In the genomic region with DNA sequence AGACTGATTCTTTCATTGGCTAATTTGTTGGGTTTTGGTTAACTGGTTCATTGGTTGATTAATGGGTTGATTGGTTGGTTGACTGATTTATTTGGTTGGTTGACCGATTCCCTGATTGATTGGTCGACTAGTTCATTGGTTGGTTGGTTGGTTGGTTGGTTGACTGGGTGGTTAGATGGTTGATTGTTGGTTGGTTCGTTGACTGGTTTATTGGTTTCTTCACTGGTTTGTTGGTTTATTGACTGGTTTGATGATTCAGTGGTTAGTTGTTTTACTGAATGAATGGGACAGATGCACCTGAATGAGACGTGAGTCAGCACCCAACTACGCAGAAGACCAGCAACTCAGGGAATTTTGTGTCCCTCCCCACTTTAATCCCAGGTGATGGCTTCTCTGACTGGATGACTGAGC, we compare ENCODE assay signal across 19 cellular contexts. TPM values are rescaled to one million over a fixed set of nuclear protein-coding genes. Genes with fewer than 3 reads are reported as not detected.
DNase-seq lines count a peak whose midpoint lies in the region; FAIRE-seq and TF ChIP-seq lines count a peak whose summit lies in the region.
"Had no signal": no experiment of that assay in that cellular context is flagged by ENCODE, and none has a peak within 500 bp of the region (broad histone marks: within the 10 kb centered on the region; RNA-seq: fewer than 3 reads in every experiment).

No MANE protein-coding gene starts in this region.

- H3K27ac ChIP-seq in OCI-LY7 (ENCODE audit: low read depth, low read length, poor library complexity, severe bottlenecking) (no peak overlapping the region), SK-N-SH (ENCODE audit: low read depth in 2 of 2, low read length in 1 of 2) (no peak overlapping the region), uterus (no peak overlapping the region)
- H3K27ac ChIP-seq: KMS-11, ovary had no signal

- H3K36me3 Mint-ChIP-seq in activated CD4-positive, alpha-beta T cell treated with anti-CD3 and anti-CD28 coated beads, Interleukin-2, amount 10 ng/mL, durations not matched to agents 24 days and 14 days (ENCODE audit: low read depth): peaks cover 55% of the 10 kb centered on the region
- H3K36me3 Mint-ChIP-seq in neural crest cell (ENCODE audit: low read depth): peaks cover 24% of the 10 kb centered on the region

- peaks cover 49% of the 10 kb centered on the region for H3K79me2 ChIP-seq in OCI-LY7 (ENCODE audit: insufficient read depth, low read depth, low read length)
- H3K79me2 ChIP-seq in SK-N-SH (ENCODE audit: insufficient read depth): peaks cover 23% of the 10 kb centered on the region

- H3K27ac Mint-ChIP-seq in activated CD4-positive, alpha-beta T cell treated with anti-CD3 and anti-CD28 coated beads, Interleukin-2, amount 10 ng/mL, durations not matched to agents 24 days and 14 days: no peak overlapping the region
- H3K27ac Mint-ChIP-seq in neural crest cell (ENCODE audit: unreplicated experiment): no peak overlapping the region
- H3K27ac Mint-ChIP-seq: mesothelial cell of epicardium had no signal

- DNase-seq in activated CD4-positive, alpha-beta T cell treated with anti-CD3 and anti-CD28 coated beads, Interleukin-2, amount 10 ng/mL, durations not matched to agents 24 days and 14 days: no peak
- no peak for DNase-seq in activated CD4-positive, alpha-beta T cell treated with anti-CD3 and anti-CD28 coated beads for 48 hours
- DNase-seq in OCI-LY7 (ENCODE audit: low spot score): no peak
- DNase-seq in bronchial epithelial cell (ENCODE audit: low read depth): peak; percentile 88
- DNase-seq in neural crest cell (ENCODE audit: low read depth, low spot score): no peak
- DNase-seq in SK-N-SH: no peak
- no peak for DNase-seq in uterus
- no peak for DNase-seq in head of caudate nucleus
- DNase-seq: GOT3, NCI-H1436 treated with DMSO at 0.1 percent for 48 hours, NCI-H526 treated with DMSO at 0.1 percent for 48 hours, Right ventricle myocardium superior had no signal

- H4K20me1 ChIP-seq in OCI-LY7 (ENCODE audit: insufficient read depth, low read length) (peaks cover 28% of the 10 kb centered on the region), SK-N-SH (ENCODE audit: insufficient read depth) (0 out of 2 replicates have a peak, but pooled peaks cover 4% of the 10 kb centered on the region)

- H3K36me3 ChIP-seq in OCI-LY7 (ENCODE audit: insufficient read depth, low read length) (peaks cover 60% of the 10 kb centered on the region), bronchial epithelial cell (ENCODE audit: control insufficient read depth, insufficient read depth, low read length) (peaks cover 6% of the 10 kb centered on the region), SK-N-SH (replicated peaks in 1 of 2; ENCODE audit: control insufficient read depth in 1 of 2, insufficient read depth in 2 of 2, low read length in 1 of 2) (peaks cover 3 to 19% of the 10 kb centered on the region in 2 experiments), uterus (no peaks in the 10 kb centered on the region)
- H3K36me3 ChIP-seq: ovary had no signal

- H3K4me3 Mint-ChIP-seq in activated CD4-positive, alpha-beta T cell treated with anti-CD3 and anti-CD28 coated beads, Interleukin-2, amount 10 ng/mL, durations not matched to agents 24 days and 14 days: peak overlapping the region; percentile 42
- peak overlapping the region; percentile 31 for H3K4me3 Mint-ChIP-seq in neural crest cell
- H3K4me3 Mint-ChIP-seq: mesothelial cell of epicardium had no signal

- H3K27me3 ChIP-seq in bronchial epithelial cell (ENCODE audit: control insufficient read depth, insufficient read depth, low read length) (no peaks in the 10 kb centered on the region), SK-N-SH (ENCODE audit: insufficient read depth) (no peaks in the 10 kb centered on the region), uterus (no peaks in the 10 kb centered on the region)
- H3K27me3 ChIP-seq: ovary had no signal

- H3K4me2 ChIP-seq in OCI-LY7 (ENCODE audit: low read length) (0 out of 2 replicates have a peak overlapping the region, but pooled peaks have one; percentile 92), SK-N-SH (no peak overlapping the region)
- H3K4me2 ChIP-seq: smooth muscle cell had no signal

- peaks cover 46% of the 10 kb centered on the region for H3K4me1 Mint-ChIP-seq in activated CD4-positive, alpha-beta T cell treated with anti-CD3 and anti-CD28 coated beads, Interleukin-2, amount 10 ng/mL, durations not matched to agents 24 days and 14 days
- peaks cover 29% of the 10 kb centered on the region for H3K4me1 Mint-ChIP-seq in neural crest cell

- H3K27me3 Mint-ChIP-seq in activated CD4-positive, alpha-beta T cell treated with anti-CD3 and anti-CD28 coated beads, Interleukin-2, amount 10 ng/mL, durations not matched to agents 24 days and 14 days: peaks cover 10% of the 10 kb centered on the region
- peaks cover 20% of the 10 kb centered on the region for H3K27me3 Mint-ChIP-seq in neural crest cell (ENCODE audit: low read depth)

- peaks cover 28% of the 10 kb centered on the region for H3K4me1 ChIP-seq in OCI-LY7 (ENCODE audit: insufficient read depth, low read length, poor library complexity, severe bottlenecking)
- peaks cover 7 to 10% of the 10 kb centered on the region in 2 experiments; a peak in 2 of 4 replicates for H3K4me1 ChIP-seq in SK-N-SH (ENCODE audit: control insufficient read depth in 1 of 2, insufficient read depth in 2 of 2, low read depth in 1 of 2, low read length in 1 of 2)
- no peaks in the 10 kb centered on the region for H3K4me1 ChIP-seq in uterus

- BruUV-seq in OCI-LY7 (replicated peaks; lab: Mats Ljungman, UMichigan): no TSS peak

- WGBS in SK-N-SH (ENCODE audit: low lambda C conversion rate): 97% methylated on average over 5 of the region's 5 CpGs

- H2AFZ ChIP-seq in OCI-LY7 (ENCODE audit: low read length) (no peak overlapping the region), SK-N-SH (ENCODE audit: low read depth) (no peak overlapping the region)

- peaks cover 4% of the 10 kb centered on the region for H3K9me3 Mint-ChIP-seq in activated CD4-positive, alpha-beta T cell treated with anti-CD3 and anti-CD28 coated beads, Interleukin-2, amount 10 ng/mL, durations not matched to agents 24 days and 14 days
- peaks cover 5% of the 10 kb centered on the region for H3K9me3 Mint-ChIP-seq in neural crest cell
- H3K9me3 Mint-ChIP-seq: mesothelial cell of epicardium had no signal

- TF ChIP-seq CTCF in OCI-LY7 (conservative IDR thresholded peaks at IDR 0.05; ENCODE audit: low read length) (no peak), bronchial epithelial cell (IDR thresholded peaks at IDR 0.05; ENCODE audit: insufficient read depth, low read length, severe bottlenecking) (no peak), neural crest cell (conservative IDR thresholded peaks at IDR 0.05) (no peak), SK-N-SH (IDR thresholded peaks at IDR 0.05) (no peak), uterus (IDR thresholded peaks at IDR 0.05) (no peak)

- H3F3A ChIP-seq in SK-N-SH (replicated peaks; ENCODE audit: insufficient read depth): peaks cover 18% of the 10 kb centered on the region

- CTCF ChIA-PET in OCI-LY7 (lab: Charles Lee; ENCODE audit: unreplicated experiment): no interaction called here
- CTCF ChIA-PET in SK-N-SH (lab: Yijun Ruan, JAX): no interaction called here

- no peak overlapping the region for H3K4me3 ChIP-seq in OCI-LY7 (ENCODE audit: low read depth, low read length, poor library complexity, severe bottlenecking)
- H3K4me3 ChIP-seq in bronchial epithelial cell (ENCODE audit: low read depth, low read length): no peak overlapping the region
- no peak overlapping the region for H3K4me3 ChIP-seq in SK-N-SH (ENCODE audit: low read depth in 2 of 2, low read length in 1 of 2)
- no peak overlapping the region for H3K4me3 ChIP-seq in uterus
- H3K4me3 ChIP-seq: ovary, smooth muscle cell had no signal

- H3K9ac ChIP-seq in SK-N-SH: no peak overlapping the region
- H3K9ac ChIP-seq: KMS-11 had no signal

- no peaks in the 10 kb centered on the region for H3K9me3 ChIP-seq in OCI-LY7 (ENCODE audit: low read length)
- H3K9me3 ChIP-seq in SK-N-SH: no peaks in the 10 kb centered on the region
- no peaks in the 10 kb centered on the region for H3K9me3 ChIP-seq in uterus
- H3K9me3 ChIP-seq: ovary had no signal

- no peak for TF ChIP-seq EP300 in SK-N-SH (IDR thresholded peaks at IDR 0.05; ENCODE audit: borderline replicate concordance in 1 of 2, low read depth in 1 of 2, low read length in 1 of 2)

- no peak for TF ChIP-seq POLR2A in uterus (IDR thresholded peaks at IDR 0.05)

- H3K9me2 ChIP-seq in OCI-LY7 (ENCODE audit: insufficient read depth, low read length) (no peaks in the 10 kb centered on the region), SK-N-SH (no peaks in the 10 kb centered on the region)

- no peak for TF ChIP-seq RAD21 in SK-N-SH (IDR thresholded peaks at IDR 0.05; ENCODE audit: low read length)

- POLR2A ChIA-PET in OCI-LY7 (lab: Charles Lee): no interaction called here
- POLR2A ChIA-PET in SK-N-SH (lab: Yijun Ruan, JAX): no interaction called here

- FAIRE-seq in bronchial epithelial cell (lab: Jason Lieb, UNC): peak; percentile 55
- FAIRE-seq: A204.1, astrocyte had no signal

- intact Hi-C loops in activated CD4-positive, alpha-beta T cell treated with anti-CD3 and anti-CD28 coated beads, Interleukin-2, amount 10 ng/mL, durations not matched to agents 24 days and 14 days (cut with micrococcal nuclease): loop anchor here (5.0 kb wide), 1 partner anchor 120 kb away; a partner anchor contains a TSS
- intact Hi-C loops in OCI-LY7 (cut with micrococcal nuclease; ENCODE audit: unreplicated experiment) (no loop called here), uterus (cut with DNase I; ENCODE audit: low total_unique reads) (loop anchor here (10.0 kb wide), 1 partner anchor 53 kb away; no protein-coding TSS in a partner anchor), head of caudate nucleus (cut with DNase I) (no loop called here)

RNA-seq across cellular contexts. Expression of a gene that starts 2.7 kb away (rescaled TPM):
- total RNA-seq in activated CD4-positive, alpha-beta T cell treated with anti-CD3 and anti-CD28 coated beads, Interleukin-2, amount 10 ng/mL, durations not matched to agents 24 days and 14 days: 217 and 232 TPM in 2 replicates
- total RNA-seq in OCI-LY7 (2014; rRNA removed; shearing (Covaris generic)): 56.3 and 75.6 TPM in 2 replicates
- total RNA-seq in OCI-LY7 (2022): 70.1 and 76.3 TPM in 2 replicates
- total RNA-seq in bronchial epithelial cell: 11.8 and 12.1 TPM in 2 replicates
- 127 and 141 TPM in 2 replicates for total RNA-seq in neural crest cell
- polyA plus RNA-seq in SK-N-SH (2012; rRNA removed): 14.6 and 16.2 TPM in 2 replicates
- polyA plus RNA-seq in SK-N-SH (2012; cell fraction: cytosol; rRNA removed): 11.7 and 14.3 TPM in 2 replicates
- 21.6 and 23.5 TPM in 2 replicates for polyA plus RNA-seq in SK-N-SH (2012; cell fraction: nucleus; rRNA removed)
- total RNA-seq in uterus: 10 to 100 TPM; 12.1 to 40.4 (median 24.6) TPM

RNA-seq across cellular contexts. Expression of a gene that starts 3.0 kb away (rescaled TPM):
- total RNA-seq in activated CD4-positive, alpha-beta T cell treated with anti-CD3 and anti-CD28 coated beads, Interleukin-2, amount 10 ng/mL, durations not matched to agents 24 days and 14 days: 44.3 and 45.5 TPM in 2 replicates
- total RNA-seq in OCI-LY7 (2014; rRNA removed; shearing (Covaris generic)): 265 and 268 TPM in 2 replicates
- 527 and 597 TPM in 2 replicates for total RNA-seq in OCI-LY7 (2022)
- total RNA-seq in bronchial epithelial cell: 1.8 TPM in 2 replicates
- total RNA-seq in neural crest cell: 23.4 and 24.2 TPM in 2 replicates
- 11.1 and 11.7 TPM in 2 replicates for polyA plus RNA-seq in SK-N-SH (2012; rRNA removed)
- polyA plus RNA-seq in SK-N-SH (2012; cell fraction: cytosol; rRNA removed): 10.3 TPM in 2 replicates
- 20.7 and 27.7 TPM in 2 replicates for polyA plus RNA-seq in SK-N-SH (2012; cell fraction: nucleus; rRNA removed)
- total RNA-seq in uterus: 10 to 100 TPM in 1 of 4 donors, 1 to 10 TPM in 2, not detected in 1; 2.1 to 10.0 (median 3.6) TPM

RNA-seq across cellular contexts. Expression of a gene that starts 28.9 kb away (rescaled TPM):
- not detected in 2 replicates for total RNA-seq in activated CD4-positive, alpha-beta T cell treated with anti-CD3 and anti-CD28 coated beads, Interleukin-2, amount 10 ng/mL, durations not matched to agents 24 days and 14 days
- total RNA-seq in OCI-LY7 (2014; rRNA removed; shearing (Covaris generic)): not detected in 2 replicates
- not detected in 2 replicates for total RNA-seq in OCI-LY7 (2022)
- not detected in 2 replicates for total RNA-seq in bronchial epithelial cell
- total RNA-seq in neural crest cell: not detected in 2 replicates
- polyA plus RNA-seq in SK-N-SH (2012; rRNA removed): not detected in 2 replicates
- not detected in 2 replicates for polyA plus RNA-seq in SK-N-SH (2012; cell fraction: cytosol; rRNA removed)
- not detected in 2 replicates for polyA plus RNA-seq in SK-N-SH (2012; cell fraction: nucleus; rRNA removed)
- 1 to 10 TPM in 2 of 4 donors, not detected in 2; 1.2 to 3.9 TPM for total RNA-seq in uterus
- total RNA-seq: astrocyte, fibroblast of villous mesenchyme, smooth muscle cell had no signal
- polyA plus RNA-seq: smooth muscle cell had no signal

RNA-seq across cellular contexts. Expression of a gene that starts 35.4 kb away (rescaled TPM):
- total RNA-seq in activated CD4-positive, alpha-beta T cell treated with anti-CD3 and anti-CD28 coated beads, Interleukin-2, amount 10 ng/mL, durations not matched to agents 24 days and 14 days: 40.4 and 41.4 TPM in 2 replicates
- total RNA-seq in OCI-LY7 (2014; rRNA removed; shearing (Covaris generic)): 0.25 and 0.39 TPM in 2 replicates
- total RNA-seq in OCI-LY7 (2022) (1.7 and 1.8 TPM in 2 replicates), bronchial epithelial cell (under 0.01 and 0.26 TPM in 2 replicates), neural crest cell (0.12 and 0.41 TPM in 2 replicates), uterus (1 to 10 TPM in 1 of 4 donors, under 1 TPM in 1, not detected in 2; 0.82 to 1.2 TPM)
- 0.35 and 0.50 TPM in 2 replicates for polyA plus RNA-seq in SK-N-SH (2012; rRNA removed)
- 0.27 and 0.31 TPM in 2 replicates for polyA plus RNA-seq in SK-N-SH (2012; cell fraction: cytosol; rRNA removed)
- 0.76 and 0.97 TPM in 2 replicates for polyA plus RNA-seq in SK-N-SH (2012; cell fraction: nucleus; rRNA removed)
- total RNA-seq: Right ventricle myocardium superior, smooth muscle cell had no signal

RNA-seq across cellular contexts. Expression of a gene that starts 54.5 kb away (rescaled TPM):
- 36.5 and 36.8 TPM in 2 replicates for total RNA-seq in activated CD4-positive, alpha-beta T cell treated with anti-CD3 and anti-CD28 coated beads, Interleukin-2, amount 10 ng/mL, durations not matched to agents 24 days and 14 days
- total RNA-seq in OCI-LY7 (2014; rRNA removed; shearing (Covaris generic)): 7.9 and 8.0 TPM in 2 replicates
- total RNA-seq in OCI-LY7 (2022) (24.0 and 31.1 TPM in 2 replicates), bronchial epithelial cell (2.1 and 3.1 TPM in 2 replicates), neural crest cell (30.5 and 34.5 TPM in 2 replicates), uterus (10 to 100 TPM in 3 of 4 donors, 1 to 10 TPM in 1; 9.1 to 44.1 (median 12.5) TPM)
- polyA plus RNA-seq in SK-N-SH (2012; rRNA removed): 27.3 and 28.3 TPM in 2 replicates
- polyA plus RNA-seq in SK-N-SH (2012; cell fraction: cytosol; rRNA removed): 14.9 and 22.0 TPM in 2 replicates
- polyA plus RNA-seq in SK-N-SH (2012; cell fraction: nucleus; rRNA removed): 76.2 and 78.9 TPM in 2 replicates

Comparison
In these comparisons a context has a peak if more than half of its experiments do, and no peak if none do; other contexts are left out.
1. intact Hi-C loops: an anchor here in activated CD4-positive, alpha-beta T cell treated with anti-CD3 and anti-CD28 coated beads, Interleukin-2, amount 10 ng/mL, durations not matched to agents 24 days and 14 days (5.0 kb wide) and uterus (10.0 kb wide); none called in OCI-LY7 and head of caudate nucleus.